11 cellular contexts compared by ENCODE assay signal in the genomic region with DNA sequence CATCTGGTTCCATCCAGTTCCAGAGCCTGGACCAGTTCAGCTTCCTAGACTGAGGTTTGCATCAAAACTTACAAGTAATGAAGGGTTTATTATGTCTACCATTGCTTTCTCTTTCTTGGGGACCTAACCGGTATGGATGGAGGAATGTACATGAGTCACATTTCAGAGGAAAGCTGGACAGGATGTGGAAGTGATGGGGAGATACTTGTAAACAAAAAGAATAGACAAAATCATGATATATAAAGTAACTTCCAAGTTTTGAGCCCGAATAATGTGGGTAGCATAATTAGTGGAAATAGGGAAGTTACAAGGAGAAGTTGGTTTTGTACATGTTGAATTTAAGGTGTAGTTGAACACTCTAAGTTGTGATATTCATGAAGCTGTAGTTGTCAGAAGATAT. TPM values are rescaled to one million over a fixed set of nuclear protein-coding genes. Genes with fewer than 3 reads are reported as not detected.
DNase-seq lines count a peak whose midpoint lies in the region; ATAC-seq and TF ChIP-seq lines count a peak whose summit lies in the region.
"Had no signal": no experiment of that assay in that cellular context is flagged by ENCODE, and none has a peak within 500 bp of the region (broad histone marks: within the 10 kb centered on the region; RNA-seq: fewer than 3 reads in every experiment).

No MANE protein-coding gene starts in this region.

- H3K36me3 ChIP-seq in SJSA1, result no peaks in the 10 kb centered on the region
- no peaks in the 10 kb centered on the region for H3K36me3 ChIP-seq in skeletal muscle tissue (ENCODE audit: control insufficient read depth in 3 of 3, insufficient read depth in 3 of 3, low read length in 3 of 3)

- H3K9ac ChIP-seq in skeletal muscle tissue (ENCODE audit: low read depth in 1 of 3, low read length in 3 of 3), result no peak overlapping the region

- H3K27ac ChIP-seq in SJSA1, result peak overlapping the region; percentile 55
- H3K27ac ChIP-seq in foreskin keratinocyte, result no peak overlapping the region
- H3K27ac ChIP-seq in skeletal muscle tissue (ENCODE audit: low read depth, low read length), result peak overlapping the region; percentile 49

- H3K4me1 ChIP-seq in SJSA1 (replicated peaks) (peaks cover 39% of the 10 kb centered on the region), foreskin keratinocyte (peaks cover 23% of the 10 kb centered on the region), skeletal muscle tissue (ENCODE audit: control insufficient read depth in 3 of 3, insufficient read depth in 3 of 3, low read length in 3 of 3) (peaks cover 40 to 46% (median 43%) of the 10 kb centered on the region in 3 donors)

- ATAC-seq in foreskin keratinocyte, result peak; percentile 65
- ATAC-seq in HG02981 (IDR thresholded peaks at IDR 0.05; ENCODE audit: unreplicated experiment), result no peak
- ATAC-seq: activated CD8-positive, alpha-beta T cell treated with anti-CD3 and anti-CD28 coated beads, Interleukin-2, amount 10 ng/mL, durations not matched to agents 7 days and 5 days; activated naive CD8-positive, alpha-beta T cell treated with anti-CD3 and anti-CD28 coated beads, Interleukin-2, amount 50 U/mL, for 24 hours; HCT116 had no signal

- DNase-seq in H4 (ENCODE audit: low spot score) (peak; percentile 38), SJSA1 (ENCODE audit: low read depth in 1 of 2, low spot score in 2 of 2) (peak in 1 of 2 experiments; percentile 38), foreskin keratinocyte (no peak), GM13977 (ENCODE audit: low spot score) (no peak), NCI-H1048 (lab: John Stamatoyannopoulos, UW) (no peak)
- DNase-seq: activated CD8-positive, alpha-beta T cell treated with anti-CD3 and anti-CD28 coated beads, Interleukin-2, amount 10 ng/mL, durations not matched to agents 7 days and 5 days; activated naive CD8-positive, alpha-beta T cell treated with anti-CD3 and anti-CD28 coated beads, Interleukin-2, amount 50 U/mL, for 24 hours; GDM1 had no signal

- no peaks in the 10 kb centered on the region for H3K27me3 ChIP-seq in SJSA1 (replicated peaks)
- no peaks in the 10 kb centered on the region for H3K27me3 ChIP-seq in foreskin keratinocyte
- H3K27me3 ChIP-seq in skeletal muscle tissue (ENCODE audit: control insufficient read depth in 3 of 3, insufficient read depth in 3 of 3, low read length in 3 of 3), result no peaks in the 10 kb centered on the region

- in situ Hi-C loops in GM13977 (cut with MboI; ENCODE audit: low pct_unique_long_range_greater_than_20kb, low sequenced_read_pairs, unreplicated experiment), result no loop called here

- no peak for TF ChIP-seq CTCF in foreskin keratinocyte (conservative IDR thresholded peaks at IDR 0.05)
- no peak for TF ChIP-seq CTCF in GM13977 (IDR thresholded peaks at IDR 0.05; ENCODE audit: extremely low read depth, insufficient read depth, missing control alignments)

- no peaks in the 10 kb centered on the region for H3K9me3 ChIP-seq in SJSA1 (replicated peaks)
- no peaks in the 10 kb centered on the region for H3K9me3 ChIP-seq in skeletal muscle tissue (ENCODE audit: control insufficient read depth in 3 of 3, low read length in 3 of 3)

- no peak overlapping the region for H3K4me3 ChIP-seq in SJSA1
- H3K4me3 ChIP-seq in skeletal muscle tissue (ENCODE audit: low read length in 3 of 3), result no peak overlapping the region

RNA-seq across cellular contexts. Expression of a gene that starts 14.9 kb away (rescaled TPM):
- 5.2 and 5.7 TPM in 2 replicates for total RNA-seq in H4 (2014; rRNA removed; shearing (Covaris generic))
- total RNA-seq in SJSA1 (2014; rRNA removed; shearing (Covaris generic)), result 14.6 and 29.6 TPM in 2 replicates
- total RNA-seq in foreskin keratinocyte (13.2 and 13.5 TPM in 2 replicates), skeletal muscle tissue (21.4 TPM)
- 1.3 and 1.7 TPM in 2 replicates for polyA plus RNA-seq in foreskin keratinocyte
